ENCODE assay signal across 14 cellular contexts in the genomic region with DNA sequence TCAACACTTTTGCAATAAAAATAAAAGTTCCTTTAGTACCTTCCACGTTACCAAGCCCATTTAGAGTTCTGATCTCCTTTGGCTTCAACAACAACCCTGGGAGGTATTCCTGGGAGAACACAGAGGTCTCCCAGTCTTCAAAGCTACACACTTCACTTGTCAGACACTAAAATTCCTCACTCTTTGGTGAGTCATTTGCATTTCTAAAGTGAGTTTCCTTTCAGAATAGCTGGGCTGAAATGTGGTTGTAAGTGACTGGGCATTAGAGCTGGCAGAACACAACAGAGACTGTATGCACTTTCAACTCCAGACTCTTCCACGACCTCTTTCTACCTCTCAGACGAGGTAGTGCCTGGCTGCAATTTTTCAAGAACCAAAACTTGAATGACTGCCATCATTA. TPM values are rescaled to one million over a fixed set of nuclear protein-coding genes. Genes with fewer than 3 reads are reported as not detected.
DNase-seq lines count a peak whose midpoint lies in the region; ATAC-seq and TF ChIP-seq lines count a peak whose summit lies in the region.
"Had no signal": no experiment of that assay in that cellular context is flagged by ENCODE, and none has a peak within 500 bp of the region (broad histone marks: within the 10 kb centered on the region; RNA-seq: fewer than 3 reads in every experiment).

No MANE protein-coding gene starts in this region.

- H3K36me3 Mint-ChIP-seq in chondrocyte (ENCODE audit: low read depth) = no peaks in the 10 kb centered on the region
- H3K36me3 Mint-ChIP-seq in stimulated activated naive B cell treated with anti-CD40 and anti-IgM and Interleukin-4, amounts not matched to agents 10 μg/mL and 1 μg/mL and 100 μg/mL, for 72 hours = peaks cover 0 to 3% of the 10 kb centered on the region in 2 donors
- no peaks in the 10 kb centered on the region for H3K36me3 Mint-ChIP-seq in activated CD8-positive, alpha-beta T cell treated with anti-CD3 and anti-CD28 coated beads, Interleukin-2, amount 10 ng/mL, durations not matched to agents 7 days and 5 days (ENCODE audit: low read depth)

- no peak for TF ChIP-seq CTCF in chondrocyte (IDR thresholded peaks at IDR 0.05)

- no peak for ATAC-seq in stimulated activated naive B cell treated with anti-CD40 and anti-IgM and Interleukin-4, amounts not matched to agents 10 μg/mL and 1 μg/mL and 100 μg/mL, for 72 hours (replicated peaks)
- no peak for ATAC-seq in activated CD8-positive, alpha-beta T cell treated with anti-CD3 and anti-CD28 coated beads, Interleukin-2, amount 10 ng/mL, durations not matched to agents 7 days and 5 days
- ATAC-seq: body of pancreas, GM12878 had no signal

- H3K27ac Mint-ChIP-seq in chondrocyte (ENCODE audit: unreplicated experiment) = peak overlapping the region; percentile 89
- H3K27ac Mint-ChIP-seq in stimulated activated naive B cell treated with anti-CD40 and anti-IgM and Interleukin-4, amounts not matched to agents 10 μg/mL and 1 μg/mL and 100 μg/mL, for 72 hours = no peak overlapping the region
- H3K27ac Mint-ChIP-seq in activated CD8-positive, alpha-beta T cell treated with anti-CD3 and anti-CD28 coated beads, Interleukin-2, amount 10 ng/mL, durations not matched to agents 7 days and 5 days = no peak overlapping the region

- peaks cover 6% of the 10 kb centered on the region for H3K9me3 ChIP-seq in HUES64 (ENCODE audit: insufficient read depth, low read depth, low read length)
- H3K9me3 ChIP-seq: body of pancreas, SJCRH30 had no signal

- H3K9ac ChIP-seq in HUES64 (ENCODE audit: low read depth, low read length) = peak overlapping the region; percentile 79

- H3K36me3 ChIP-seq in HUES64 (ENCODE audit: insufficient read depth, low read length) = no peaks in the 10 kb centered on the region
- H3K36me3 ChIP-seq: SJCRH30 had no signal

- no peaks in the 10 kb centered on the region for H3K27me3 ChIP-seq in HUES64 (ENCODE audit: insufficient read depth, low read length)
- H3K27me3 ChIP-seq: body of pancreas, SJCRH30 had no signal

- peaks cover 40% of the 10 kb centered on the region for H3K4me1 ChIP-seq in HUES64 (ENCODE audit: insufficient read depth, low read length)
- H3K4me1 ChIP-seq: body of pancreas had no signal

- H3K4me3 Mint-ChIP-seq in chondrocyte (ENCODE audit: unreplicated experiment) = no peak overlapping the region
- no peak overlapping the region for H3K4me3 Mint-ChIP-seq in stimulated activated naive B cell treated with anti-CD40 and anti-IgM and Interleukin-4, amounts not matched to agents 10 μg/mL and 1 μg/mL and 100 μg/mL, for 72 hours
- no peak overlapping the region for H3K4me3 Mint-ChIP-seq in activated CD8-positive, alpha-beta T cell treated with anti-CD3 and anti-CD28 coated beads, Interleukin-2, amount 10 ng/mL, durations not matched to agents 7 days and 5 days

- H3K4me1 Mint-ChIP-seq in chondrocyte (ENCODE audit: low read depth) = peaks cover 25% of the 10 kb centered on the region
- H3K4me1 Mint-ChIP-seq in stimulated activated naive B cell treated with anti-CD40 and anti-IgM and Interleukin-4, amounts not matched to agents 10 μg/mL and 1 μg/mL and 100 μg/mL, for 72 hours = no peaks in the 10 kb centered on the region
- H3K4me1 Mint-ChIP-seq in activated CD8-positive, alpha-beta T cell treated with anti-CD3 and anti-CD28 coated beads, Interleukin-2, amount 10 ng/mL, durations not matched to agents 7 days and 5 days (ENCODE audit: low read depth) = no peaks in the 10 kb centered on the region

- DNase-seq in AG08395 (ENCODE audit: low spot score) = peak; percentile 76
- DNase-seq in chondrocyte (ENCODE audit: low spot score) = no peak
- peak; percentile 95 for DNase-seq in kidney glomerular epithelial cell (lab: John Stamatoyannopoulos, UW)
- no peak for DNase-seq in stimulated activated naive B cell treated with anti-CD40 and anti-IgM and Interleukin-4, amounts not matched to agents 10 μg/mL and 1 μg/mL and 100 μg/mL, for 72 hours
- no peak for DNase-seq in NCI-H524 treated with DMSO at 0.1 percent for 48 hours (lab: John Stamatoyannopoulos, UW)
- DNase-seq in activated CD8-positive, alpha-beta T cell treated with anti-CD3 and anti-CD28 coated beads, Interleukin-2, amount 10 ng/mL, durations not matched to agents 7 days and 5 days = no peak
- no peak for DNase-seq in LoVo (ENCODE audit: low spot score)
- DNase-seq: activated CD8-positive, alpha-beta memory T cell treated with anti-CD3 and anti-CD28 coated beads for 24 hours; body of pancreas; NCI-H187; SJCRH30 had no signal

- no peaks in the 10 kb centered on the region for H3K27me3 Mint-ChIP-seq in chondrocyte (ENCODE audit: low read depth)
- peaks cover 5 to 6% of the 10 kb centered on the region in 2 donors for H3K27me3 Mint-ChIP-seq in stimulated activated naive B cell treated with anti-CD40 and anti-IgM and Interleukin-4, amounts not matched to agents 10 μg/mL and 1 μg/mL and 100 μg/mL, for 72 hours
- peaks cover 2% of the 10 kb centered on the region for H3K27me3 Mint-ChIP-seq in activated CD8-positive, alpha-beta T cell treated with anti-CD3 and anti-CD28 coated beads, Interleukin-2, amount 10 ng/mL, durations not matched to agents 7 days and 5 days (ENCODE audit: low read depth)

- H3K9me3 Mint-ChIP-seq in chondrocyte (ENCODE audit: low read depth) = no peaks in the 10 kb centered on the region
- peaks cover 0 to 1% of the 10 kb centered on the region in 2 donors for H3K9me3 Mint-ChIP-seq in stimulated activated naive B cell treated with anti-CD40 and anti-IgM and Interleukin-4, amounts not matched to agents 10 μg/mL and 1 μg/mL and 100 μg/mL, for 72 hours
- no peaks in the 10 kb centered on the region for H3K9me3 Mint-ChIP-seq in activated CD8-positive, alpha-beta T cell treated with anti-CD3 and anti-CD28 coated beads, Interleukin-2, amount 10 ng/mL, durations not matched to agents 7 days and 5 days (ENCODE audit: insufficient read depth)

- WGBS in HUES64 = 6% methylated on average over 3 of the region's 3 CpGs

- H3K4me3 ChIP-seq in HUES64 (ENCODE audit: low read length) = peak overlapping the region; percentile 38
- H3K4me3 ChIP-seq: body of pancreas, GM12878, SJCRH30 had no signal

- CTCF ChIA-PET in activated CD8-positive, alpha-beta T cell treated with anti-CD3 and anti-CD28 coated beads, Interleukin-2, amount 10 ng/mL, durations not matched to agents 7 days and 5 days (lab: Charles Lee) = no interaction called here

- POLR2A ChIA-PET in activated CD8-positive, alpha-beta T cell treated with anti-CD3 and anti-CD28 coated beads, Interleukin-2, amount 10 ng/mL, durations not matched to agents 7 days and 5 days (lab: Charles Lee) = no interaction called here

- peak overlapping the region; percentile 97 for H3K27ac ChIP-seq in HUES64 (ENCODE audit: low read depth, low read length)
- H3K27ac ChIP-seq: body of pancreas, SJCRH30 had no signal

RNA-seq across cellular contexts. Expression of a gene that starts 11.5 kb away (rescaled TPM):
- 28.1 TPM for polyA plus RNA-seq in HUES64 (2013, experiment 1 of 2)
- polyA plus RNA-seq in HUES64 (2013, experiment 2 of 2) = 26.3 TPM
- 1.2 to 1.9 TPM (median 1.9 TPM) in 3 replicates for total RNA-seq in chondrocyte
- 1 to 10 TPM; 1.6 to 2.2 TPM for total RNA-seq in activated CD8-positive, alpha-beta T cell treated with anti-CD3 and anti-CD28 coated beads, Interleukin-2, amount 10 ng/mL, durations not matched to agents 7 days and 5 days

RNA-seq across cellular contexts. Expression of a gene that starts 42.5 kb away (rescaled TPM):
- 0.70 TPM for polyA plus RNA-seq in HUES64 (2013, experiment 1 of 2)
- 0.70 TPM for polyA plus RNA-seq in HUES64 (2013, experiment 2 of 2)
- total RNA-seq in chondrocyte = not detected in 3 replicates
- total RNA-seq in activated CD8-positive, alpha-beta T cell treated with anti-CD3 and anti-CD28 coated beads, Interleukin-2, amount 10 ng/mL, durations not matched to agents 7 days and 5 days = 1 to 10 TPM; 2.5 to 3.2 TPM
- total RNA-seq: body of pancreas, SJCRH30 had no signal
- polyA plus RNA-seq: BJ had no signal

Comparison
In these comparisons a context has a peak if more than half of its experiments do, and no peak if none do; other contexts are left out.
1. DNase-seq: peak in AG08395 (single experiment) and kidney glomerular epithelial cell (single experiment); none in chondrocyte (single experiment), stimulated activated naive B cell treated with anti-CD40 and anti-IgM and Interleukin-4, amounts not matched to agents 10 μg/mL and 1 μg/mL and 100 μg/mL, for 72 hours (single experiment), NCI-H524 treated with DMSO at 0.1 percent for 48 hours (single experiment), activated CD8-positive, alpha-beta T cell treated with anti-CD3 and anti-CD28 coated beads, Interleukin-2, amount 10 ng/mL, durations not matched to agents 7 days and 5 days (single experiment) and LoVo (single experiment).